ENCODE assay signal across 9 cellular contexts in the genomic region with DNA sequence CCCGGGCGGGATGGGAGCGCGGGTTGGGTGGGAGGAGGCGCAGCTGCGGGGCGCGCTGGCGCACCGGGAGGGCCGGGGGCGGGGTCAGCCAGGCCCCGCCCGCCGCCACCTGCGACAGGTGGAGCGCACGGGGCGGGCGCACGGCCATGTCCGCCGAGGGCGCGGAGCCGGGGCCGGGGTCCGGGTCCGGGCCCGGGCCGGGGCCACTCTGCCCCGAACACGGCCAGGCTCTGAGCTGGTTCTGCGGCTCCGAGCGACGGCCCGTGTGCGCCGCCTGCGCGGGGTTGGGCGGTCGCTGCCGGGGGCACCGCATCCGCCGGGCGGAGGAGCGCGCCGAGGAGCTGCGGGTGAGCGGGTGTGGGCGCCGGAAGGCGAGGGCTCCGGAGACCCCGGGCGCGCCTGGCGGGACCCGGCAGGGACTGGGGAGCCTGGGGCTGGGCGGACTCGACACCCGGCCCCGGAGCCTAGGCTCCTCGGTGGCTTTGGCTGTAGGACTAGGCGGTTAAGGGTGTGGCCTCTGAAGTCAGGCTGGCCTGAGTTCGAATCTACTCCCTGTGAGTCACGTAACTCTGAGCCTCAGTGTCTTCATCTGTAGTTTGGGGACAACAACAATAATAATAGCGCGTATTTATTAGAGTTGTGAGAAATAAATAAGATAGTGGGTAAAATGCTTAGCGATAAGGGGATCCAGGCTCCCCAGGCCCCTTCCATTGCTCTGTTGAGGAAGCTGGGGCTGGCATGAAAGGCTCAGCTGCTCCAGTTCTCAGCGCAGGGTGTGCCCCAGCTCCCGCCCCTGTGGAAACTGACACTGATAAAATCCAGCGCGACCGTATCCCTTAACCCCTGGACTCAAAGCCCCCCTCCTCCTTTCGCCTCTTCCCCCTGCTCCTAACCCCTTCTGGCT. TPM values are rescaled to one million over a fixed set of nuclear protein-coding genes. Genes with fewer than 3 reads are reported as not detected.
DNase-seq lines count a peak whose midpoint lies in the region; ATAC-seq and TF ChIP-seq lines count a peak whose summit lies in the region.
"Had no signal": no experiment of that assay in that cellular context is flagged by ENCODE, and none has a peak within 500 bp of the region (broad histone marks: within the 10 kb centered on the region; RNA-seq: fewer than 3 reads in every experiment).

A gene (plus strand): TSS at position 108 of the 904 bp plus-strand sequence. CDS start 39 bp downstream, at position 147.

- H3K36me3 Mint-ChIP-seq in brain: no peaks in the 10 kb centered on the region

- peak within 1 kb of the TSS; percentile 72 to 83 (median 76) for H3K4me3 Mint-ChIP-seq in brain

- intact Hi-C loops in PC-3 (cut with micrococcal nuclease): no loop called here
- intact Hi-C loops in stomach (cut with DNase I; ENCODE audit: low total_unique reads): loop anchor here (10.0 kb wide), 1 partner anchor 45 kb away; no protein-coding TSS in a partner anchor

- POLR2A ChIA-PET in PC-3 (lab: Charles Lee; ENCODE audit: unreplicated experiment): interaction anchor here (0.6 kb wide), 1 partner anchor 26 kb away, joined by 14 read pairs; no protein-coding TSS in a partner anchor

- no peaks in the 10 kb centered on the region for H3K36me3 ChIP-seq in GM06990 (ENCODE audit: control insufficient read depth, insufficient read depth, low read length)
- H3K36me3 ChIP-seq in HAP-1 (replicated peaks): no peaks in the 10 kb centered on the region
- H3K36me3 ChIP-seq in PC-3 (ENCODE audit: low read depth, low read length): no peaks in the 10 kb centered on the region
- peaks cover 0 to under 1% (median 0%) of the 10 kb centered on the region in 4 donors for H3K36me3 ChIP-seq in stomach

- TSS peak; percentile 24 for BruUV-seq in PC-3 (replicated peaks; lab: Mats Ljungman, UMichigan)

- DNase-seq in GM06990 (ENCODE audit: extremely low read depth, insufficient read length): peak; percentile 56
- DNase-seq in HAP-1 (ENCODE audit: low spot score in 2 of 2): peak; percentile 26 to 39
- DNase-seq in PC-3: peak; percentile 60
- DNase-seq in left lobe of liver (ENCODE audit: low spot score): no peak
- peak; percentile 66 for DNase-seq in stomach
- DNase-seq in dermis blood vessel endothelial cell: no peak

- no peaks in the 10 kb centered on the region for H3F3A ChIP-seq in PC-3 (ENCODE audit: low read length, unreplicated experiment)

- no peak for TF ChIP-seq EP300 in stomach (IDR thresholded peaks at IDR 0.05)

- ATAC-seq in PC-3 (peak; percentile 71), left lobe of liver (peak; percentile 89), GM21515 (IDR thresholded peaks at IDR 0.05; ENCODE audit: unreplicated experiment) (no peak)

- no peak for TF ChIP-seq CTCF in GM06990 (IDR thresholded peaks at IDR 0.05; ENCODE audit: insufficient read depth, low read length, poor library complexity, severe bottlenecking)
- no peak for TF ChIP-seq CTCF in PC-3 (conservative IDR thresholded peaks at IDR 0.05; ENCODE audit: low read depth, low read length)
- TF ChIP-seq CTCF in brain (conservative IDR thresholded peaks at IDR 0.05): no peak
- no peak for TF ChIP-seq CTCF in stomach (IDR thresholded peaks at IDR 0.05)

- H3K79me2 ChIP-seq in PC-3 (ENCODE audit: low read length): peaks cover 17% of the 10 kb centered on the region

- H3K4me1 ChIP-seq in HAP-1 (no peaks in the 10 kb centered on the region), PC-3 (ENCODE audit: insufficient read depth, low read length) (peaks cover 31% of the 10 kb centered on the region), stomach (peaks cover 5 to 29% (median 25%) of the 10 kb centered on the region in 4 donors)

- H4K20me1 ChIP-seq in PC-3 (ENCODE audit: low read length): no peaks in the 10 kb centered on the region

- H3K27ac ChIP-seq in PC-3 (ENCODE audit: low read length): no peak within 1 kb of the TSS
- H3K27ac ChIP-seq in stomach: peak within 1 kb of the TSS; percentile 72 to 89 (median 80)

- 1 to 6% (median 1%) methylated on average over 13 to 80 of the region's 80 CpGs for WGBS in stomach, 5 donors

- no peak within 1 kb of the TSS for H3K27ac Mint-ChIP-seq in brain

- H3K4me2 ChIP-seq in PC-3 (ENCODE audit: low read length): peak within 1 kb of the TSS; percentile 88

- no peaks in the 10 kb centered on the region for H3K9me2 ChIP-seq in PC-3 (replicated peaks; ENCODE audit: low read length)

- H3K9me3 Mint-ChIP-seq in brain: peaks cover 0 to 10% (median 0%) of the 10 kb centered on the region in 5 experiments

- CTCF ChIA-PET in PC-3 (lab: Charles Lee): interaction anchor here (0.6 kb wide), 1 partner anchor 10 kb away, joined by 4 read pairs; no protein-coding TSS in a partner anchor

- H3K4me3 ChIP-seq in GM06990 (replicated peaks; ENCODE audit: low read depth, low read length) (peak within 1 kb of the TSS; percentile 47), HAP-1 (peak within 1 kb of the TSS; percentile 29), PC-3 (ENCODE audit: low read length) (peak within 1 kb of the TSS; percentile 77), stomach (peak within 1 kb of the TSS; percentile 61 to 73 (median 71))

- peak within 1 kb of the TSS; percentile 37; the same call in 1 of the 2 replicates for H3K9ac ChIP-seq in PC-3 (ENCODE audit: low read length)

- H3K4me1 Mint-ChIP-seq in brain: peaks cover 29% of the 10 kb centered on the region

- H3K9me3 ChIP-seq in HAP-1 (no peaks in the 10 kb centered on the region), PC-3 (ENCODE audit: low read length) (no peaks in the 10 kb centered on the region), stomach (no peaks in the 10 kb centered on the region)

- no peak for TF ChIP-seq POLR2A in stomach (IDR thresholded peaks at IDR 0.05)

- in situ Hi-C loops in HAP-1 (cut with MboI; ENCODE audit: low sequenced_read_pairs): no loop called here

- peaks cover 73% of the 10 kb centered on the region for H3K27me3 Mint-ChIP-seq in brain

- H3K27me3 ChIP-seq in GM06990 (replicated peaks; ENCODE audit: control insufficient read depth, insufficient read depth, low read length) (no peaks in the 10 kb centered on the region; the same call in 1 of the 2 replicates), HAP-1 (ENCODE audit: low read depth) (peaks cover 45% of the 10 kb centered on the region), PC-3 (ENCODE audit: low read length) (no peaks in the 10 kb centered on the region), stomach (peaks cover 0 to 19% (median 0%) of the 10 kb centered on the region in 3 donors)

- peak within 1 kb of the TSS; percentile 80 for H2AFZ ChIP-seq in PC-3 (ENCODE audit: low read length)

RNA-seq across cellular contexts. Expression of the gene that starts here (rescaled TPM):
- total RNA-seq in PC-3 (2014; rRNA removed) (22.6 and 23.7 TPM in 2 replicates), left lobe of liver (0.33 TPM), stomach (10 to 100 TPM in 4 of 5 donors, 1 to 10 TPM in 1; 2.2 to 60.3 (median 16.0) TPM), dermis blood vessel endothelial cell (not detected in 2 replicates)
- polyA plus RNA-seq in brain (ENCODE audit: insufficient read depth, low read depth, low replicate concordance) (20.8 TPM), stomach (10 to 100 TPM; 16.1 to 28.9 (median 24.5) TPM)
- total RNA-seq: SK-MEL-5 had no signal

Comparison
In these comparisons a context has a peak if more than half of its experiments do, and no peak if none do; other contexts are left out.
1. Peak in ATAC-seq in left lobe of liver; RNA of the gene not detected or under 1 TPM.
2. DNase-seq: peak in GM06990 (single experiment), HAP-1 (2 of 2), PC-3 (single experiment) and stomach (single experiment); none in left lobe of liver (single experiment) and dermis blood vessel endothelial cell (single experiment).
3. Peak in every context shown above with its lines, with median percentiles within 50 percentile points of each other: H3K4me3 ChIP-seq.